ENCODE assay signal across 12 cellular contexts in genomic region chr2:127508025-127508620, GRCh38. TPM values are rescaled to one million over a fixed set of nuclear protein-coding genes. Genes with fewer than 3 reads are reported as not detected.
DNase-seq lines count a peak whose midpoint lies in the region; ATAC-seq and TF ChIP-seq lines count a peak whose summit lies in the region.
"Had no signal": no experiment of that assay in that cellular context is flagged by ENCODE, and none has a peak within 500 bp of the region (broad histone marks: within the 10 kb centered on the region; RNA-seq: fewer than 3 reads in every experiment).

No MANE protein-coding gene starts in this region.

- no peak for TF ChIP-seq POLR2A in breast epithelium (IDR thresholded peaks at IDR 0.05)
- no peak for TF ChIP-seq POLR2A in vagina (IDR thresholded peaks at IDR 0.05)

- no peaks in the 10 kb centered on the region for H3K27me3 Mint-ChIP-seq in MCF 10A (ENCODE audit: insufficient read depth, unreplicated experiment)
- H3K27me3 Mint-ChIP-seq: activated CD4-positive, alpha-beta memory T cell treated with anti-CD3 and anti-CD28 coated beads, Interleukin-2, amount 10 ng/mL, durations not matched to agents 7 days and 5 days; IgD-negative memory B cell had no signal

- TF ChIP-seq CTCF in MCF 10A (IDR thresholded peaks at IDR 0.05; ENCODE audit: unreplicated experiment) (no peak), breast epithelium (IDR thresholded peaks at IDR 0.05) (no peak), lung (IDR thresholded peaks at IDR 0.05; ENCODE audit: control extremely low read depth, extremely low read depth) (no peak), vagina (IDR thresholded peaks at IDR 0.05) (no peak)

- H3K9me3 ChIP-seq in breast epithelium (no peaks in the 10 kb centered on the region), lung (ENCODE audit: control insufficient read depth in 2 of 2, insufficient read depth in 1 of 2, low read length in 1 of 2) (no peaks in the 10 kb centered on the region), vagina (no peaks in the 10 kb centered on the region)

- peaks cover 41% of the 10 kb centered on the region for H3K36me3 Mint-ChIP-seq in MCF 10A (ENCODE audit: insufficient read depth, unreplicated experiment)

- no peaks in the 10 kb centered on the region for H3K9me3 Mint-ChIP-seq in MCF 10A (ENCODE audit: unreplicated experiment)
- H3K9me3 Mint-ChIP-seq: activated CD4-positive, alpha-beta memory T cell treated with anti-CD3 and anti-CD28 coated beads, Interleukin-2, amount 10 ng/mL, durations not matched to agents 7 days and 5 days; IgD-negative memory B cell; natural killer cell had no signal

- peaks cover 27% of the 10 kb centered on the region for H3K4me1 Mint-ChIP-seq in MCF 10A (ENCODE audit: insufficient read depth, unreplicated experiment)

- ATAC-seq in lung (ENCODE audit: insufficient read depth, low FRiP score): peak; percentile 12
- ATAC-seq in HG03565 (IDR thresholded peaks at IDR 0.05; ENCODE audit: unreplicated experiment): no peak
- ATAC-seq in GM21825 (IDR thresholded peaks at IDR 0.05; ENCODE audit: unreplicated experiment): no peak
- ATAC-seq: natural killer cell had no signal

- H3K27ac ChIP-seq in breast epithelium (peak overlapping the region in 1 of 2 donors; percentile 29), cingulate gyrus (ENCODE audit: low read depth, low read length) (peak overlapping the region; percentile 15), lung (ENCODE audit: low read depth in 1 of 2, low read length in 1 of 2) (peak overlapping the region; percentile 70 to 79), vagina (peak overlapping the region; percentile 7)

- intact Hi-C loops in MCF 10A (cut with micrococcal nuclease) (loop anchor here (1.0 to 5.0 kb wide), 2 partner anchors 18 to 139 kb away; partner anchors contain the start of genes GPR17 and IWS1), breast epithelium (cut with DNase I; ENCODE audit: low total_unique reads) (no loop called here), vagina (cut with DNase I) (loop anchor here (5.0 kb wide), 1 partner anchor 144 kb away; no protein-coding TSS in a partner anchor)

- peaks cover 0 to 7% of the 10 kb centered on the region in 2 donors for H3K4me1 ChIP-seq in breast epithelium
- peaks cover 5 to 25% of the 10 kb centered on the region in 2 donors for H3K4me1 ChIP-seq in lung (ENCODE audit: control insufficient read depth in 2 of 2, insufficient read depth in 2 of 2, low read length in 2 of 2)
- peaks cover 37% of the 10 kb centered on the region for H3K4me1 ChIP-seq in vagina

- POLR2A ChIA-PET in MCF 10A (lab: Yijun Ruan, JAX): interaction anchor here (0.6 to 6.0 kb wide), 11 partner anchors 8 to 303 kb away, joined by 3 to 76 read pairs (median 5); partner anchors contain the start of genes IWS1 and WDR33

- CTCF ChIA-PET in MCF 10A (lab: Yijun Ruan, JAX): interaction anchor here (0.6 to 1.1 kb wide), 6 partner anchors 10 to 1883 kb away, joined by 3 to 8 read pairs (median 4); no protein-coding TSS in a partner anchor

- H3K27me3 ChIP-seq in breast epithelium (no peaks in the 10 kb centered on the region), lung (ENCODE audit: control insufficient read depth, insufficient read depth) (no peaks in the 10 kb centered on the region), vagina (no peaks in the 10 kb centered on the region)

- no TSS peak for BruUV-seq in MCF 10A (replicated peaks; lab: Mats Ljungman, UMichigan)

- DNase-seq in MCF 10A (ENCODE audit: unreplicated experiment) (no peak), breast epithelium (ENCODE audit: low spot score in 2 of 2) (no peak), lung (ENCODE audit: low spot score) (no peak), vagina (ENCODE audit: extremely low spot score in 2 of 2) (no peak), GM03348 (ENCODE audit: low spot score) (no peak)
- DNase-seq: activated CD4-positive, alpha-beta memory T cell treated with anti-CD3 and anti-CD28 coated beads, Interleukin-2, amount 10 ng/mL, durations not matched to agents 7 days and 5 days; natural killer cell; stimulated activated CD4-positive, alpha-beta T cell treated with anti-CD3 and anti-CD28 coated beads, Interleukin-4, amount 100 ng/mL, for 4 hours had no signal

- H3K4me3 ChIP-seq in breast epithelium (no peak overlapping the region), lung (no peak overlapping the region), vagina (no peak overlapping the region)

- H3K4me3 Mint-ChIP-seq in MCF 10A (ENCODE audit: unreplicated experiment): no peak overlapping the region
- H3K4me3 Mint-ChIP-seq: activated CD4-positive, alpha-beta memory T cell treated with anti-CD3 and anti-CD28 coated beads, Interleukin-2, amount 10 ng/mL, durations not matched to agents 7 days and 5 days; natural killer cell had no signal

- 71 to 83% methylated on average over 4 of the region's 4 CpGs for WGBS in lung, 2 donors

- peak overlapping the region; percentile 32 for H3K27ac Mint-ChIP-seq in MCF 10A (ENCODE audit: low read depth, unreplicated experiment)
- H3K27ac Mint-ChIP-seq: activated CD4-positive, alpha-beta memory T cell treated with anti-CD3 and anti-CD28 coated beads, Interleukin-2, amount 10 ng/mL, durations not matched to agents 7 days and 5 days had no signal

- H3K36me3 ChIP-seq in breast epithelium (no peaks in the 10 kb centered on the region), lung (ENCODE audit: control insufficient read depth in 2 of 2, insufficient read depth in 2 of 2, low read length in 2 of 2) (peaks cover 9 to 13% of the 10 kb centered on the region in 2 donors), vagina (peaks cover 0 to 27% of the 10 kb centered on the region in 2 donors)

RNA-seq across cellular contexts. Expression of gene IWS1, which starts 18.2 kb away (rescaled TPM):
- 56.8 and 57.0 TPM in 2 replicates for total RNA-seq in MCF 10A (2022)
- 10 to 100 TPM; 24.0 to 51.8 (median 43.2) TPM for total RNA-seq in breast epithelium
- total RNA-seq in lung: 10 to 100 TPM; 35.6 to 64.5 TPM
- 10 to 100 TPM; 20.3 to 29.6 TPM for polyA plus RNA-seq in lung
- total RNA-seq in vagina: 40.8 TPM

RNA-seq across cellular contexts. Expression of gene MYO7B, which starts 27.4 kb away (rescaled TPM):
- total RNA-seq in MCF 10A (2022) (not detected in 2 replicates), breast epithelium (1 to 10 TPM in 1 of 3 donors, under 1 TPM in 1, not detected in 1; 0.32 to 2.3 TPM), lung (1 to 10 TPM in 1 of 2 donors, under 1 TPM in 1; 0.51 to 4.7 TPM), vagina (not detected)
- 1 to 10 TPM; 1.6 to 2.2 TPM for polyA plus RNA-seq in lung
